22 cellular contexts compared by ENCODE assay signal in genomic region chr3:331881-332280, GRCh38.
"Had no signal": no experiment of that assay in that cellular context is flagged by ENCODE, and none has a peak within 500 bp of the region (broad histone marks: within the 10 kb centered on the region; RNA-seq: fewer than 3 reads in every experiment).

No MANE protein-coding gene starts in this region.

- H3K4me3 ChIP-seq: heart left ventricle, right atrium auricular region, transverse colon had no signal

- H3K9me3 ChIP-seq: heart left ventricle, right atrium auricular region, transverse colon had no signal

- H3K36me3 Mint-ChIP-seq: activated CD4-positive, alpha-beta memory T cell treated with anti-CD3 and anti-CD28 coated beads for 36 hours; activated naive CD4-positive, alpha-beta T cell treated with anti-CD3 and anti-CD28 coated beads, Interleukin-2, amount 10 ng/mL, durations not matched to agents 7 days and 5 days; activated naive CD8-positive, alpha-beta T cell treated with anti-CD3 and anti-CD28 coated beads, Interleukin-2, amount 10 ng/mL, durations not matched to agents 7 days and 5 days; immature natural killer cell; naive thymus-derived CD8-positive, alpha-beta T cell had no signal

- H3K27me3 ChIP-seq: heart left ventricle, right atrium auricular region, transverse colon had no signal

- H3K27me3 Mint-ChIP-seq: activated CD4-positive, alpha-beta memory T cell treated with anti-CD3 and anti-CD28 coated beads for 36 hours; activated CD4-positive, alpha-beta T cell treated with anti-CD3 and anti-CD28 coated beads, Interleukin-2, amount 10 ng/mL, durations not matched to agents 24 days and 14 days; activated naive CD4-positive, alpha-beta T cell treated with anti-CD3 and anti-CD28 coated beads, Interleukin-2, amount 10 ng/mL, durations not matched to agents 7 days and 5 days; activated naive CD8-positive, alpha-beta T cell treated with anti-CD3 and anti-CD28 coated beads, Interleukin-2, amount 10 ng/mL, durations not matched to agents 7 days and 5 days; central memory CD8-positive, alpha-beta T cell; naive thymus-derived CD8-positive, alpha-beta T cell had no signal

- H3K4me3 Mint-ChIP-seq: activated CD4-positive, alpha-beta memory T cell treated with anti-CD3 and anti-CD28 coated beads for 36 hours; activated CD4-positive, alpha-beta T cell treated with anti-CD3 and anti-CD28 coated beads, Interleukin-2, amount 10 ng/mL, durations not matched to agents 24 days and 14 days; activated naive CD4-positive, alpha-beta T cell treated with anti-CD3 and anti-CD28 coated beads, Interleukin-2, amount 10 ng/mL, durations not matched to agents 7 days and 5 days; activated naive CD8-positive, alpha-beta T cell treated with anti-CD3 and anti-CD28 coated beads, Interleukin-2, amount 10 ng/mL, durations not matched to agents 7 days and 5 days; central memory CD8-positive, alpha-beta T cell; immature natural killer cell; naive thymus-derived CD8-positive, alpha-beta T cell; neural crest cell; T-helper 1 cell treated with Interleukin-12 subunit alpha and Interleukin-12 subunit beta and Interleukin-4 antibody, amounts not matched to agents 30 μg/mL and 1 μg/mL, for 36 hours had no signal

- H3K27ac Mint-ChIP-seq: activated CD4-positive, alpha-beta memory T cell treated with anti-CD3 and anti-CD28 coated beads for 36 hours; activated CD4-positive, alpha-beta T cell treated with anti-CD3 and anti-CD28 coated beads, Interleukin-2, amount 10 ng/mL, durations not matched to agents 24 days and 14 days; activated naive CD4-positive, alpha-beta T cell treated with anti-CD3 and anti-CD28 coated beads, Interleukin-2, amount 10 ng/mL, durations not matched to agents 7 days and 5 days; activated naive CD8-positive, alpha-beta T cell treated with anti-CD3 and anti-CD28 coated beads, Interleukin-2, amount 10 ng/mL, durations not matched to agents 7 days and 5 days; immature natural killer cell; naive thymus-derived CD8-positive, alpha-beta T cell; T-helper 1 cell treated with Interleukin-12 subunit alpha and Interleukin-12 subunit beta and Interleukin-4 antibody, amounts not matched to agents 30 μg/mL and 1 μg/mL, for 36 hours had no signal

- H3K9me3 Mint-ChIP-seq: activated CD4-positive, alpha-beta memory T cell treated with anti-CD3 and anti-CD28 coated beads for 36 hours; activated CD4-positive, alpha-beta T cell treated with anti-CD3 and anti-CD28 coated beads, Interleukin-2, amount 10 ng/mL, durations not matched to agents 24 days and 14 days; activated naive CD4-positive, alpha-beta T cell treated with anti-CD3 and anti-CD28 coated beads, Interleukin-2, amount 10 ng/mL, durations not matched to agents 7 days and 5 days; activated naive CD8-positive, alpha-beta T cell treated with anti-CD3 and anti-CD28 coated beads, Interleukin-2, amount 10 ng/mL, durations not matched to agents 7 days and 5 days; central memory CD8-positive, alpha-beta T cell; T-helper 1 cell treated with Interleukin-12 subunit alpha and Interleukin-12 subunit beta and Interleukin-4 antibody, amounts not matched to agents 30 μg/mL and 1 μg/mL, for 36 hours had no signal

- DNase-seq: activated CD4-positive, alpha-beta memory T cell treated with anti-CD3 and anti-CD28 coated beads for 36 hours; activated CD4-positive, alpha-beta T cell treated with anti-CD3 and anti-CD28 coated beads, Interleukin-2, amount 10 ng/mL, durations not matched to agents 24 days and 14 days; activated CD4-positive, CD25-positive, alpha-beta regulatory T cell treated with anti-CD3 and anti-CD28 coated beads, Interleukin-2, amount 50 U/mL, for 72 hours; activated CD8-positive, alpha-beta memory T cell treated with anti-CD3 and anti-CD28 coated beads, Interleukin-2, amount 50 U/mL, for 4 hours; activated gamma-delta T cell; activated naive CD4-positive, alpha-beta T cell treated with anti-CD3 and anti-CD28 coated beads, Interleukin-2, amount 10 ng/mL, durations not matched to agents 7 days and 5 days; activated naive CD8-positive, alpha-beta T cell treated with anti-CD3 and anti-CD28 coated beads, Interleukin-2, amount 10 ng/mL, durations not matched to agents 7 days and 5 days; activated T-cell treated with anti-CD3 and anti-CD28 coated beads, Interleukin-2, amount 50 U/mL, for 1 hour; amniotic stem cell; effector CD8-positive, alpha-beta T cell; foreskin fibroblast; heart left ventricle; immature natural killer cell; naive thymus-derived CD8-positive, alpha-beta T cell; stimulated activated CD4-positive, alpha-beta T cell treated with anti-CD3 and anti-CD28 coated beads, Interleukin-2, amount 100 ng/mL, for 48 hours; stimulated activated naive CD4-positive, alpha-beta T cell treated with Interleukin-2 at 50 U/mL for 16 hours; T-helper 9 cell; transverse colon had no signal

- H3K27ac ChIP-seq: heart left ventricle, right atrium auricular region, transverse colon had no signal

- H3K36me3 ChIP-seq: heart left ventricle, right atrium auricular region, transverse colon had no signal

- H3K4me1 Mint-ChIP-seq: activated CD4-positive, alpha-beta T cell treated with anti-CD3 and anti-CD28 coated beads, Interleukin-2, amount 10 ng/mL, durations not matched to agents 24 days and 14 days; activated naive CD4-positive, alpha-beta T cell treated with anti-CD3 and anti-CD28 coated beads, Interleukin-2, amount 10 ng/mL, durations not matched to agents 7 days and 5 days; activated naive CD8-positive, alpha-beta T cell treated with anti-CD3 and anti-CD28 coated beads, Interleukin-2, amount 10 ng/mL, durations not matched to agents 7 days and 5 days; central memory CD8-positive, alpha-beta T cell; immature natural killer cell; naive thymus-derived CD8-positive, alpha-beta T cell had no signal

- H3K4me1 ChIP-seq: heart left ventricle, right atrium auricular region, transverse colon had no signal
